18 cellular contexts compared by ENCODE assay signal in the genomic region with DNA sequence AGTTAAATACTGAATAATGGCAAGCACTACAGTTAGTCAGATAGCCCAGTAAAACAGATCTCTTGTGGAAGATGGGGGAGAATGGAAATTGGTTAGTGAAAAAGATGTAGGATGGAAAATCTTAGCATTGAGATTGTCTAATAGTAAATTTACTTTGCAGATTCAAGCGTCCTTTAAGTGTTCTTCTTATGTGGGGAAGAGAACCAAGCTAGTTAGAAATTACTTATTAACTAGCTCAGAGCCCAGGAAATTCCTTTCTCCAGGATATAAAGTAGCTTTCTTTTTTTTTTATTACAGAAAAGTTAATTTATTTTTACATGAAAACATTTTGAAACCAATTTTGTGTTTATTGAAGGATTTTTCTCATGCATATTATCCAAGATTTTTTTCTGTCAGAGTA. TPM values are rescaled to one million over a fixed set of nuclear protein-coding genes. Genes with fewer than 3 reads are reported as not detected.
DNase-seq lines count a peak whose midpoint lies in the region; ATAC-seq, FAIRE-seq and TF ChIP-seq lines count a peak whose summit lies in the region.
"Had no signal": no experiment of that assay in that cellular context is flagged by ENCODE, and none has a peak within 500 bp of the region (broad histone marks: within the 10 kb centered on the region; RNA-seq: fewer than 3 reads in every experiment).

No MANE protein-coding gene starts in this region.

- H3K4me1 ChIP-seq in KMS-11 (ENCODE audit: low read depth, poor library complexity, severe bottlenecking) (peaks cover 37% of the 10 kb centered on the region), mesenchymal stem cell (ENCODE audit: control insufficient read depth, insufficient read depth, low read depth, low read length) (no peaks in the 10 kb centered on the region)
- H3K4me1 ChIP-seq: BE2C, Peyer's patch had no signal

- H2AFZ ChIP-seq in KMS-11 (ENCODE audit: low read depth) (no peak overlapping the region), mesenchymal stem cell (ENCODE audit: low read depth, low read length) (no peak overlapping the region)

- H4K20me1 ChIP-seq in KMS-11 (ENCODE audit: insufficient read depth): 0 out of 2 replicates have a peak, but pooled peaks cover under 1% of the 10 kb centered on the region

- no peak overlapping the region for H3K14ac ChIP-seq in mesenchymal stem cell (ENCODE audit: low read length in 2 of 2)

- no peak for ATAC-seq in GM21515 (IDR thresholded peaks at IDR 0.05; ENCODE audit: unreplicated experiment)
- ATAC-seq in GM21529 (IDR thresholded peaks at IDR 0.05; ENCODE audit: unreplicated experiment): no peak
- ATAC-seq in GM19455 (IDR thresholded peaks at IDR 0.05; ENCODE audit: unreplicated experiment): no peak

- FAIRE-seq in endometrium (lab: Jason Lieb, UNC): peak; percentile 46

- no CpG with 5 or more reads among the region's 1 CpG for WGBS in mesenchymal stem cell

- DNase-seq in ACHN (peak; percentile 43), mesenchymal stem cell (no peak)
- DNase-seq in stimulated activated CD8-positive, alpha-beta memory T cell treated with anti-CD3 and anti-CD28 coated beads, Interleukin-4, amount 100 ng/mL, for 48 hours: no peak
- DNase-seq: BE2C; CD4-positive, alpha-beta memory T cell; KBM-7; NCI-H1048; NCI-H1694; NCI-H446 treated with DMSO at 0.1 percent for 48 hours; NCI-H82; Peyer's patch; SHP77 treated with DMSO at 0.1 percent for 48 hours had no signal

- no peak overlapping the region for H2BK12ac ChIP-seq in mesenchymal stem cell (ENCODE audit: low read length in 2 of 2)

- in situ Hi-C loops in ACHN (cut with HindIII; ENCODE audit: low pct_ligation_motif_present, low pct_unique_long_range_greater_than_20kb, low sequenced_read_pairs): no loop called here

- H3K23ac ChIP-seq in mesenchymal stem cell (ENCODE audit: low read length in 2 of 2): no peak overlapping the region

- no peaks in the 10 kb centered on the region for H3K9me3 ChIP-seq in mesenchymal stem cell (ENCODE audit: control insufficient read depth, low read length)
- H3K9me3 ChIP-seq: BE2C, Peyer's patch had no signal

- H3K36me3 ChIP-seq in KMS-11 (ENCODE audit: insufficient read depth) (peaks cover 14% of the 10 kb centered on the region; the same call in 1 of the 2 replicates), mesenchymal stem cell (ENCODE audit: control insufficient read depth in 1 of 2, insufficient read depth in 2 of 2, low read depth in 1 of 2, low read length in 2 of 2) (peaks cover 6 to 63% of the 10 kb centered on the region in 2 experiments)
- H3K36me3 ChIP-seq: BE2C had no signal

- no peak overlapping the region for H4K91ac ChIP-seq in mesenchymal stem cell (ENCODE audit: low read length)

- no peaks in the 10 kb centered on the region for H3K27me3 ChIP-seq in KMS-11 (ENCODE audit: insufficient read depth, low read depth)
- no peaks in the 10 kb centered on the region for H3K27me3 ChIP-seq in mesenchymal stem cell (ENCODE audit: control insufficient read depth in 1 of 2, insufficient read depth in 1 of 2, low read length in 2 of 2)
- H3K27me3 ChIP-seq: BE2C, Peyer's patch had no signal

- H2BK5ac ChIP-seq in mesenchymal stem cell (ENCODE audit: low read depth, low read length, poor library complexity, severe bottlenecking): no peak overlapping the region

- H3K27ac ChIP-seq in KMS-11 (no peak overlapping the region), mesenchymal stem cell (ENCODE audit: low read length, poor library complexity, severe bottlenecking) (peak overlapping the region; percentile 82)
- H3K27ac ChIP-seq: HL-60, Peyer's patch had no signal

- no peak overlapping the region for H4K8ac ChIP-seq in mesenchymal stem cell (ENCODE audit: low read length)

- no peak overlapping the region for H2BK15ac ChIP-seq in mesenchymal stem cell (ENCODE audit: low read depth, poor library complexity, severe bottlenecking)

- H2AK5ac ChIP-seq in mesenchymal stem cell (ENCODE audit: low read length, severe bottlenecking): no peak overlapping the region

- no peak for TF ChIP-seq CTCF in KMS-11 (conservative IDR thresholded peaks at IDR 0.05; ENCODE audit: low read depth, low read length)

- H3K4me3 ChIP-seq in KMS-11 (IDR thresholded peaks at IDR 0.05; ENCODE audit: insufficient read depth, low read depth, low read length) (no peak overlapping the region), mesenchymal stem cell (ENCODE audit: insufficient read depth in 1 of 2, low read depth in 1 of 2, low read length in 2 of 2) (no peak overlapping the region)
- H3K4me3 ChIP-seq: Peyer's patch had no signal

- H3K4me2 ChIP-seq in KMS-11: 0 out of 2 replicates have a peak overlapping the region, but pooled peaks have one; percentile 4
- H3K4me2 ChIP-seq in mesenchymal stem cell (ENCODE audit: low read length, poor library complexity, severe bottlenecking): no peak overlapping the region

- peaks cover 2% of the 10 kb centered on the region for H3K79me1 ChIP-seq in mesenchymal stem cell (replicated peaks; ENCODE audit: low read length, poor library complexity, severe bottlenecking)

- no peak overlapping the region for H3K18ac ChIP-seq in mesenchymal stem cell (ENCODE audit: low read depth in 1 of 2, low read length in 2 of 2)

- H2BK120ac ChIP-seq in mesenchymal stem cell (ENCODE audit: low read depth, low read length): no peak overlapping the region

- H3K9ac ChIP-seq in KMS-11 (no peak overlapping the region), mesenchymal stem cell (ENCODE audit: low read length) (no peak overlapping the region)

- H3K4ac ChIP-seq in mesenchymal stem cell (ENCODE audit: low read depth in 1 of 2, low read length in 2 of 2): no peak overlapping the region

- peaks cover 3% of the 10 kb centered on the region; the same call in 1 of the 2 replicates for H3K79me2 ChIP-seq in KMS-11 (ENCODE audit: insufficient read depth, low read depth)

RNA-seq across cellular contexts. Expression of gene TIPARP, which starts 36.7 kb away (rescaled TPM):
- 6.3 TPM for polyA plus RNA-seq in mesenchymal stem cell (2013, experiment 1 of 2)
- polyA plus RNA-seq in mesenchymal stem cell (2013, experiment 2 of 2): 5.7 TPM
